Comparison of ENCODE assay signal across 21 cellular contexts in genomic region chr2:191848771-191849726, GRCh38. TPM values are rescaled to one million over a fixed set of nuclear protein-coding genes. Genes with fewer than 3 reads are reported as not detected.
"Had no signal": no experiment of that assay in that cellular context is flagged by ENCODE, and none has a peak within 500 bp of the region (broad histone marks: within the 10 kb centered on the region; RNA-seq: fewer than 3 reads in every experiment).

No MANE protein-coding gene starts in this region.

- H3K79me2 ChIP-seq: parathyroid adenoma had no signal

- H3K27ac ChIP-seq: epithelial cell of prostate, WERI-Rb-1 had no signal

- H3K4me1 Mint-ChIP-seq: activated naive CD4-positive, alpha-beta T cell treated with anti-CD3 and anti-CD28 coated beads, Interleukin-2, amount 10 ng/mL, durations not matched to agents 7 days and 5 days had no signal

- H3K4me3 Mint-ChIP-seq: activated CD4-positive, alpha-beta T cell treated with anti-CD3 and anti-CD28 coated beads, Interleukin-2, amount 10 ng/mL, durations not matched to agents 7 days and 5 days; activated CD8-positive, alpha-beta memory T cell treated with anti-CD3 and anti-CD28 coated beads, Interleukin-2, amount 10 ng/mL, durations not matched to agents 7 days and 5 days; activated CD8-positive, alpha-beta T cell treated with anti-CD3 and anti-CD28 coated beads for 36 hours; activated naive CD4-positive, alpha-beta T cell treated with anti-CD3 and anti-CD28 coated beads, Interleukin-2, amount 10 ng/mL, durations not matched to agents 7 days and 5 days; endodermal cell; immature natural killer cell; nephron progenitor cell; stimulated activated naive B cell treated with anti-CD40 and anti-IgM and Interleukin-4, amounts not matched to agents 10 μg/mL and 1 μg/mL and 100 μg/mL, for 72 hours had no signal

- H2AFZ ChIP-seq: parathyroid adenoma had no signal

- H3K4me3 ChIP-seq: sigmoid colon had no signal

- H3K36me3 ChIP-seq: sigmoid colon, WERI-Rb-1 had no signal

- H3K9ac ChIP-seq: parathyroid adenoma had no signal

- ATAC-seq: activated CD8-positive, alpha-beta memory T cell treated with anti-CD3 and anti-CD28 coated beads, Interleukin-2, amount 10 ng/mL, durations not matched to agents 7 days and 5 days; activated CD8-positive, alpha-beta T cell treated with anti-CD3 and anti-CD28 coated beads for 36 hours; stimulated activated naive B cell treated with anti-CD40 and anti-IgM and Interleukin-4, amounts not matched to agents 10 μg/mL and 1 μg/mL and 100 μg/mL, for 72 hours had no signal

- H3K27me3 ChIP-seq: sigmoid colon had no signal

- H3K4me1 ChIP-seq: parathyroid adenoma had no signal

- H3K9me3 Mint-ChIP-seq: activated CD4-positive, alpha-beta T cell treated with anti-CD3 and anti-CD28 coated beads, Interleukin-2, amount 10 ng/mL, durations not matched to agents 7 days and 5 days; activated CD8-positive, alpha-beta T cell treated with anti-CD3 and anti-CD28 coated beads for 36 hours; activated naive CD4-positive, alpha-beta T cell treated with anti-CD3 and anti-CD28 coated beads, Interleukin-2, amount 10 ng/mL, durations not matched to agents 7 days and 5 days; endodermal cell; immature natural killer cell; nephron progenitor cell; stimulated activated naive B cell treated with anti-CD40 and anti-IgM and Interleukin-4, amounts not matched to agents 10 μg/mL and 1 μg/mL and 100 μg/mL, for 72 hours had no signal

- DNase-seq: activated CD4-positive, alpha-beta T cell treated with anti-CD3 and anti-CD28 coated beads, Interleukin-2, amount 10 ng/mL, durations not matched to agents 7 days and 5 days; activated CD4-positive, CD25-positive, alpha-beta regulatory T cell treated with anti-CD3 and anti-CD28 coated beads, Interleukin-2, amount 50 U/mL, for 72 hours; activated CD8-positive, alpha-beta memory T cell treated with anti-CD3 and anti-CD28 coated beads, Interleukin-2, amount 10 ng/mL, durations not matched to agents 7 days and 5 days; activated CD8-positive, alpha-beta T cell treated with anti-CD3 and anti-CD28 coated beads for 36 hours; activated effector memory CD4-positive, alpha-beta T cell treated with anti-CD3 and anti-CD28 coated beads, Interleukin-2, amount 50 U/mL, for 16 hours; activated naive CD4-positive, alpha-beta T cell treated with anti-CD3 and anti-CD28 coated beads, Interleukin-2, amount 10 ng/mL, durations not matched to agents 7 days and 5 days; activated T-cell treated with anti-CD3 and anti-CD28 coated beads for 4 hours; amygdala; cortex of kidney; endodermal cell; immature natural killer cell; mesenchymal stem cell; nephron progenitor cell; sigmoid colon; stimulated activated CD4-positive, alpha-beta T cell treated with anti-CD3 and anti-CD28 coated beads, Interleukin-2, amount 100 ng/mL, for 48 hours; stimulated activated CD8-positive, alpha-beta memory T cell treated with anti-CD3 and anti-CD28 coated beads, Interleukin-4, amount 100 ng/mL, for 48 hours; stimulated activated naive B cell treated with anti-CD40 and anti-IgM and Interleukin-4, amounts not matched to agents 10 μg/mL and 1 μg/mL and 100 μg/mL, for 72 hours; T-helper 1 cell; WERI-Rb-1 had no signal

- H3K9me3 ChIP-seq: sigmoid colon had no signal

- H3K36me3 Mint-ChIP-seq: activated CD8-positive, alpha-beta memory T cell treated with anti-CD3 and anti-CD28 coated beads, Interleukin-2, amount 10 ng/mL, durations not matched to agents 7 days and 5 days; activated naive CD4-positive, alpha-beta T cell treated with anti-CD3 and anti-CD28 coated beads, Interleukin-2, amount 10 ng/mL, durations not matched to agents 7 days and 5 days; immature natural killer cell; stimulated activated naive B cell treated with anti-CD40 and anti-IgM and Interleukin-4, amounts not matched to agents 10 μg/mL and 1 μg/mL and 100 μg/mL, for 72 hours had no signal

- H3K27ac Mint-ChIP-seq: activated CD4-positive, alpha-beta T cell treated with anti-CD3 and anti-CD28 coated beads, Interleukin-2, amount 10 ng/mL, durations not matched to agents 7 days and 5 days; activated CD8-positive, alpha-beta memory T cell treated with anti-CD3 and anti-CD28 coated beads, Interleukin-2, amount 10 ng/mL, durations not matched to agents 7 days and 5 days; activated CD8-positive, alpha-beta T cell treated with anti-CD3 and anti-CD28 coated beads for 36 hours; activated naive CD4-positive, alpha-beta T cell treated with anti-CD3 and anti-CD28 coated beads, Interleukin-2, amount 10 ng/mL, durations not matched to agents 7 days and 5 days; endodermal cell; immature natural killer cell; stimulated activated naive B cell treated with anti-CD40 and anti-IgM and Interleukin-4, amounts not matched to agents 10 μg/mL and 1 μg/mL and 100 μg/mL, for 72 hours had no signal

RNA-seq across cellular contexts. Expression of gene CAVIN2, which starts 2.2 kb away (rescaled TPM):
- total RNA-seq: activated CD4-positive, alpha-beta T cell treated with anti-CD3 and anti-CD28 coated beads, Interleukin-2, amount 10 ng/mL, durations not matched to agents 7 days and 5 days; activated CD8-positive, alpha-beta memory T cell treated with anti-CD3 and anti-CD28 coated beads, Interleukin-2, amount 10 ng/mL, durations not matched to agents 7 days and 5 days; activated CD8-positive, alpha-beta T cell treated with anti-CD3 and anti-CD28 coated beads for 36 hours; endodermal cell had no signal
